8 cellular contexts compared by ENCODE assay signal in the genomic region with DNA sequence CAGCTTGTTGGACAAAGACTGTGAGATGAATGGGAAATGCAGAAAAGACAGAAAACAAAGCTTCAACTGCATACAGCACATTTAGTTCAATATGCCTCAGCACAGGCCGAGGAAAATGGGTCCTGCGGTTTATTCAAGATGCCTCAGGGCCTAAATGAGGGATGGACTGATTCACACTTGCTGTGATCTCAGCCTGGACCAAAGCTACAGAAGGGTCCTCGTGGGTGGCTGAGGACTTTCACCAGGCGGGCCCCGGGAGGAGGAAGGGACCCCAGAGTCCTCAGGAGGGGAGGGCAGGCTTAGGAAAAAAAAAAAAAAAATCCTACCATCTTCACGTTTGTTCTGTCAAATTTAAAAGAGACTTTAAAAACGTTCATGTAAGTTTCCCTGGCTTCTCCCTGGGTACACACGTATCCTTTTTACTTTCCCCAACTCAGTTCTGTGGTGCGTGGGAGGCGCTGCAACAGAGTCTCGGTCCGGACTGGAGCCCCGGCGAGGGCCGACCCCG. TPM values are rescaled to one million over a fixed set of nuclear protein-coding genes. Genes with fewer than 3 reads are reported as not detected.
DNase-seq lines count a peak whose midpoint lies in the region; TF ChIP-seq lines count a peak whose summit lies in the region.

No MANE protein-coding gene starts in this region.

- peaks cover 11 to 17% (median 13%) of the 10 kb centered on the region in 3 donors for H3K4me1 Mint-ChIP-seq in IgD-negative memory B cell

- H3K4me1 ChIP-seq in adrenal gland (replicated peaks in 1 of 2), result peaks cover 9 to 22% of the 10 kb centered on the region in 2 donors
- no peaks in the 10 kb centered on the region for H3K4me1 ChIP-seq in iPS-15b (ENCODE audit: control insufficient read depth, insufficient read depth, low read length)
- H3K4me1 ChIP-seq in spleen, result peaks cover 9 to 41% (median 29%) of the 10 kb centered on the region in 6 donors

- peak overlapping the region; percentile 71 to 91 (median 87) for H3K4me3 Mint-ChIP-seq in IgD-negative memory B cell

- H3K36me3 Mint-ChIP-seq in IgD-negative memory B cell, result peaks cover 4% of the 10 kb centered on the region

- no peaks in the 10 kb centered on the region for H3K27me3 ChIP-seq in adrenal gland
- no peaks in the 10 kb centered on the region for H3K27me3 ChIP-seq in iPS-15b (ENCODE audit: control insufficient read depth, insufficient read depth, low read length)
- no peaks in the 10 kb centered on the region for H3K27me3 ChIP-seq in spleen (replicated peaks in 1 of 7)

- H3K4me3 ChIP-seq in GM12875 (ENCODE audit: low read depth, low read length) (peak overlapping the region; percentile 63), adrenal gland (peak overlapping the region in 2 of 4 donors; percentile 23 to 89), iPS-15b (ENCODE audit: low read depth, low read length) (peak overlapping the region; percentile 64), spleen (peak overlapping the region; percentile 32 to 82 (median 54))

- peak overlapping the region; percentile 84 for H3K27ac ChIP-seq in 22Rv1
- H3K27ac ChIP-seq in adrenal gland, result peak overlapping the region; percentile 72 to 100 (median 96)
- peak overlapping the region; percentile 76 to 95 (median 84) for H3K27ac ChIP-seq in spleen

- H3K9ac ChIP-seq in iPS-15b (ENCODE audit: low read depth, low read length), result peak overlapping the region; percentile 73

- TF ChIP-seq POLR2A in adrenal gland (IDR thresholded peaks at IDR 0.05), result no peak
- TF ChIP-seq POLR2A in spleen (IDR thresholded peaks at IDR 0.05), result peak in 1 of 3 donors; percentile 29

- DNase-seq in adrenal gland (peak in 1 of 7 donors; percentile 60), spleen (no peak), NCI-H187 treated with DMSO at 0.1 percent for 48 hours (lab: John Stamatoyannopoulos, UW) (no peak)
- no peak for DNase-seq in NK-92 treated with Interleukin-12 subunit alpha and Interleukin-12 subunit beta, amount 100 ng/mL, for 24 hours (lab: John Stamatoyannopoulos, UW)

- TF ChIP-seq CTCF in 22Rv1 (IDR thresholded peaks at IDR 0.05) (no peak), GM12875 (IDR thresholded peaks at IDR 0.05; ENCODE audit: borderline replicate concordance, insufficient read depth, low read depth, low read length) (no peak), adrenal gland (IDR thresholded peaks at IDR 0.05) (no peak), spleen (IDR thresholded peaks at IDR 0.05 in 8 of 11, conservative IDR thresholded peaks at IDR 0.05 in 3 of 11) (no peak)

- 1 to 7% (median 5%) methylated on average over 16 of the region's 16 CpGs for WGBS in adrenal gland, 4 donors
- WGBS in spleen, 5 donors, result 4 to 10% (median 5%) methylated on average over 16 of the region's 16 CpGs

- H3K27me3 Mint-ChIP-seq in IgD-negative memory B cell, result no peaks in the 10 kb centered on the region

- intact Hi-C loops in adrenal gland (cut with DNase I), result no loop called here
- intact Hi-C loops in spleen (cut with DNase I; ENCODE audit: low total_unique reads), result no loop called here

- H3K9me3 Mint-ChIP-seq in IgD-negative memory B cell, result no peaks in the 10 kb centered on the region

- H3K36me3 ChIP-seq in adrenal gland (replicated peaks in 1 of 2), result peaks cover 0 to 7% of the 10 kb centered on the region in 2 donors
- H3K36me3 ChIP-seq in iPS-15b (ENCODE audit: control insufficient read depth, insufficient read depth, low read length), result peaks cover 2% of the 10 kb centered on the region
- peaks cover 0 to 24% (median 13%) of the 10 kb centered on the region in 6 donors for H3K36me3 ChIP-seq in spleen

- peak overlapping the region; percentile 37 to 94 (median 90) for H3K27ac Mint-ChIP-seq in IgD-negative memory B cell

- H3K9me3 ChIP-seq in adrenal gland (replicated peaks in 1 of 3) (no peaks in the 10 kb centered on the region), iPS-15b (ENCODE audit: control insufficient read depth, insufficient read depth, low read length) (no peaks in the 10 kb centered on the region), spleen (no peaks in the 10 kb centered on the region)

RNA-seq across cellular contexts. Expression of a gene that starts 0.6 kb away (rescaled TPM):
- polyA plus RNA-seq in IgD-negative memory B cell (8.1 TPM), adrenal gland (10 to 100 TPM in 1 of 3 donors, 1 to 10 TPM in 2; 3.2 to 23.6 (median 9.1) TPM), spleen (10 to 100 TPM in 2 of 3 donors, 1 to 10 TPM in 1; 7.7 to 15.7 (median 12.2) TPM)
- total RNA-seq in adrenal gland (10 to 100 TPM in 3 of 8 donors, 1 to 10 TPM in 5; 4.5 to 15.4 (median 8.7) TPM), spleen (10 to 100 TPM; 13.8 to 24.8 (median 21.8) TPM)

RNA-seq across cellular contexts. Expression of a gene that starts 21.9 kb away (rescaled TPM):
- polyA plus RNA-seq in IgD-negative memory B cell (8.7 TPM), adrenal gland (10 to 100 TPM in 2 of 3 donors, 1 to 10 TPM in 1; 5.5 to 14.5 (median 14.5) TPM), spleen (10 to 100 TPM in 2 of 3 donors, 1 to 10 TPM in 1; 6.7 to 13.4 (median 12.5) TPM)
- total RNA-seq in adrenal gland (10 to 100 TPM in 4 of 8 donors, 1 to 10 TPM in 4; 5.7 to 22.7 (median 10.4) TPM), spleen (10 to 100 TPM in 6 of 7 donors, 1 to 10 TPM in 1; 9.1 to 15.0 (median 13.2) TPM)
